In the genomic region with DNA sequence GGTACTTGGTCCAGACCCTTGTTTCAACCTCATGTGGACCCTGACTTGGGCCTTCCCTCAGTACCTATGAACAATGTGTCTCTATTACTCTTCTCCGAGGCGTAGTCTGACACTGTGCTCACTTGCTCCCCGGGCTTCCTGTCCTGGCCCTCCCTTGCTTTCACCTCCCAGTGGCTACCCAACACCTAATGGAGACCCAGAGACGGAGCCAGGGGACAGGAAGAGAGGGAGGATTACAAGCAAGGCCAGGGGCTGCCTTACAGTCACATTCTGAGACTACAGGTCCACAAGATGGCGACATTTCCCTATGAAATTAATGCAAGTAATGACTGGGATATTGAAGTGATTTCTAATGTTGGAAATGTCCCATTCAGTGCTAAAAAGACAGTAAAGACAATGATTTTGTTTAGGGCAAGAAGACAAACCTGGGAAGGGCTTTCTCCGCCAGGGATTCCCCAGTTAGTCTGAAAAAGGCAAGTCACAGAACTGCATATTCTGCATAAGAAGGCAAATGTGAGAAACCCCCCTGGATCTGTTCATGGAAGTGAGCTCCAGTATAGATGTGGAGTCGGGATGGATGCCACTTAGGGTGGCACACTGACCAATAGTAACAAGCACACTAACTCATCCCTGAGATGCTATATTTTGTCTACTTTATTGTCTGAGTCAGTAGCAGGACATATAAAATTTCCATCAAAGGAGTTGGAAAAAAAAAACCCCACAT, we compare ENCODE assay signal across 8 cellular contexts. TPM values are rescaled to one million over a fixed set of nuclear protein-coding genes. Genes with fewer than 3 reads are reported as not detected.
A peak's percentile ranks its signal among the peaks of the same experiment; 100 is the strongest.
DNase-seq lines count a peak whose midpoint lies in the region; ATAC-seq, FAIRE-seq and TF ChIP-seq lines count a peak whose summit lies in the region.

No MANE protein-coding gene starts in this region.

- CTCF ChIA-PET in CD4-positive, alpha-beta memory T cell (lab: Charles Lee; ENCODE audit: partially characterized antibody), result interaction anchor here (0.7 to 6.6 kb wide), 9 partner anchors 71 to 864 kb away, joined by 3 to 90 read pairs (median 3); partner anchors contain the start of genes CD164 and MICAL1

- no peak overlapping the region for H3K27ac ChIP-seq in CD4-positive, alpha-beta memory T cell (ENCODE audit: low read depth, low read length)

- peak; percentile 78 for FAIRE-seq in TTC549 (lab: Jason Lieb, UNC)

- TF ChIP-seq CTCF in brain (conservative IDR thresholded peaks at IDR 0.05), result peak; percentile 76

- peak; percentile 48 to 64 (median 52) for DNase-seq in CD4-positive, alpha-beta memory T cell
- DNase-seq in NCI-H2081 (lab: John Stamatoyannopoulos, UW) (peak; percentile 36 to 42), islet precursor cell (peak; percentile 71)
- DNase-seq in stimulated activated CD4-positive, alpha-beta T cell treated with anti-CD3 and anti-CD28 coated beads, Interleukin-4, amount 100 ng/mL, for 1 hour, result peak; percentile 19

- peaks cover 2 to 11% of the 10 kb centered on the region in 2 donors for H3K36me3 Mint-ChIP-seq in CD4-positive, alpha-beta memory T cell
- no peaks in the 10 kb centered on the region for H3K36me3 Mint-ChIP-seq in brain

- peak overlapping the region in 2 of 7 donors; percentile 2 to 52 for H3K27ac Mint-ChIP-seq in CD4-positive, alpha-beta memory T cell
- H3K27ac Mint-ChIP-seq in brain, result no peak overlapping the region

- no peak overlapping the region for H3K4me3 ChIP-seq in CD4-positive, alpha-beta memory T cell (ENCODE audit: low read length in 2 of 2)

- no peaks in the 10 kb centered on the region for H3K9me3 ChIP-seq in CD4-positive, alpha-beta memory T cell (ENCODE audit: control insufficient read depth in 1 of 2, low read length in 2 of 2)

- ATAC-seq in GM21723 (IDR thresholded peaks at IDR 0.05; ENCODE audit: unreplicated experiment) (peak; percentile 80), HG02970 (IDR thresholded peaks at IDR 0.05; ENCODE audit: low FRiP score, unreplicated experiment) (no peak)

- no peaks in the 10 kb centered on the region for H3K4me1 ChIP-seq in CD4-positive, alpha-beta memory T cell (ENCODE audit: insufficient read depth, low read length)

- POLR2A ChIA-PET in CD4-positive, alpha-beta memory T cell (lab: Charles Lee; ENCODE audit: partially characterized antibody), result no interaction called here

- no peak overlapping the region for H3K4me3 Mint-ChIP-seq in CD4-positive, alpha-beta memory T cell
- H3K4me3 Mint-ChIP-seq in brain, result no peak overlapping the region

- intact Hi-C loops in CD4-positive, alpha-beta memory T cell (cut with micrococcal nuclease), result loop anchor here (1.0 to 10.0 kb wide), 3 partner anchors 168 to 864 kb away; partner anchors contain the start of genes AK9 and FIG4

- peaks cover 0 to 3% of the 10 kb centered on the region in 2 donors for H3K27me3 Mint-ChIP-seq in CD4-positive, alpha-beta memory T cell
- peaks cover 9% of the 10 kb centered on the region for H3K27me3 Mint-ChIP-seq in brain

- H3K4me1 Mint-ChIP-seq in CD4-positive, alpha-beta memory T cell, result peaks cover 0 to 3% (median 0%) of the 10 kb centered on the region in 4 donors
- no peaks in the 10 kb centered on the region for H3K4me1 Mint-ChIP-seq in brain

- H3K9me3 Mint-ChIP-seq in CD4-positive, alpha-beta memory T cell, result peaks cover 0 to 10% (median 6%) of the 10 kb centered on the region in 8 donors
- H3K9me3 Mint-ChIP-seq in brain, result peaks cover 7 to 13% (median 11%) of the 10 kb centered on the region in 5 experiments

- H3K36me3 ChIP-seq in CD4-positive, alpha-beta memory T cell (ENCODE audit: insufficient read depth, low read length), result no peaks in the 10 kb centered on the region

- H3K27me3 ChIP-seq in CD4-positive, alpha-beta memory T cell (ENCODE audit: insufficient read depth, low read length), result no peaks in the 10 kb centered on the region

RNA-seq across cellular contexts. Expression of gene ZBTB24, which starts 44.0 kb away (rescaled TPM):
- total RNA-seq in CD4-positive, alpha-beta memory T cell, result 10 to 100 TPM; 27.2 to 28.4 TPM
- polyA plus RNA-seq in CD4-positive, alpha-beta memory T cell, result 10 to 100 TPM in 1 of 2 donors, 1 to 10 TPM in 1; 8.5 to 11.5 TPM
- polyA plus RNA-seq in brain (ENCODE audit: insufficient read depth, low read depth, low replicate concordance), result 4.5 TPM

Comparison
In these comparisons a context has a peak if more than half of its experiments do, and no peak if none do; other contexts are left out.
1. DNase-seq: peak in every context shown above with its lines; median percentile 71 in islet precursor cell; 52 in CD4-positive, alpha-beta memory T cell; 39 in NCI-H2081; 19 in stimulated activated CD4-positive, alpha-beta T cell treated with anti-CD3 and anti-CD28 coated beads, Interleukin-4, amount 100 ng/mL, for 1 hour.